Comparison of ENCODE assay signal across 2 cellular contexts in the genomic region with DNA sequence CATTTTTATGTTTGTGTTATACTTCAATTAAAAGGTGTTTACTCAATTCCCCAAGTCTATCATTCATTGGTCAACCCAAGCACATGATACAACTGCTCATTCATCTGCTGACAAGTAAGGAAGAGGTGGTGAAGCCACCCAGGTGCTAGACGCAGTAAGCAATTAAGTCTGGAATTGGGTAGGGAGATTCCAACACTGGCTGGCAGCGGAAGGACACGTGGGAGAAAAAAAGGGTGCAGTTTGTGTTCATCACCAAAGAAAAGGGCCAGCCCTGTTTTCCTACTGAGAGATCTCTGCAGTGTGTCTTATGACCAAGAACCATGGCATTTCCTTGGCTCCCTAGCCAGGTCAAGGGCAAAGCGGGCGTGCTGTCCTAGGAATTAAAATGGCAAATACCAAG.
TF ChIP-seq lines count a peak whose summit lies in the region.

No MANE protein-coding gene starts in this region.

TF ChIP-seq in SK-N-SH, 30 proteins besides CTCF, POLR2A, EP300 and RAD21:
- TF ChIP-seq MXI1 (IDR thresholded peaks at IDR 0.05; ENCODE audit: low read depth, low read length) (no peak), RCOR1 (IDR thresholded peaks at IDR 0.05; ENCODE audit: low read length) (no peak), RXRA (IDR thresholded peaks at IDR 0.05; ENCODE audit: borderline replicate concordance, low read depth) (no peak)

TF ChIP-seq in SK-N-SH treated with all-trans-retinoic acid at 6 μM for 48 hours, 23 proteins besides CTCF, POLR2A, EP300 and RAD21:
- TF ChIP-seq, protein P1, sequence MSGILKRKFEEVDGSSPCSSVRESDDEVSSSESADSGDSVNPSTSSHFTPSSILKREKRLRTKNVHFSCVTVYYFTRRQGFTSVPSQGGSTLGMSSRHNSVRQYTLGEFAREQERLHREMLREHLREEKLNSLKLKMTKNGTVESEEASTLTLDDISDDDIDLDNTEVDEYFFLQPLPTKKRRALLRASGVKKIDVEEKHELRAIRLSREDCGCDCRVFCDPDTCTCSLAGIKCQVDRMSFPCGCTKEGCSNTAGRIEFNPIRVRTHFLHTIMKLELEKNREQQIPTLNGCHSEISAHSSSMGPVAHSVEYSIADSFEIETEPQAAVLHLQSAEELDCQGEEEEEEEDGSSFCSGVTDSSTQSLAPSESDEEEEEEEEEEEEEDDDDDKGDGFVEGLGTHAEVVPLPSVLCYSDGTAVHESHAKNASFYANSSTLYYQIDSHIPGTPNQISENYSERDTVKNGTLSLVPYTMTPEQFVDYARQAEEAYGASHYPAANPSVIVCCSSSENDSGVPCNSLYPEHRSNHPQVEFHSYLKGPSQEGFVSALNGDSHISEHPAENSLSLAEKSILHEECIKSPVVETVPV (CRISPR knock-in tag; IDR thresholded peaks at IDR 0.05), result no peak
- TF ChIP-seq PPARA (CRISPR knock-in tag; IDR thresholded peaks at IDR 0.05; ENCODE audit: borderline replicate concordance) (no peak), TCF4 (CRISPR knock-in tag; IDR thresholded peaks at IDR 0.05; ENCODE audit: borderline replicate concordance) (no peak), RARB (CRISPR knock-in tag; IDR thresholded peaks at IDR 0.05) (no peak), ZC3H10 (CRISPR knock-in tag; IDR thresholded peaks at IDR 0.05) (no peak)
